In genomic region chr17:42577532-42578281, GRCh38 we compare ENCODE assay signal across 1 cellular context.
TF ChIP-seq lines count a peak whose summit lies in the region.

PSMC3IP (minus strand) TSS chr17:42577729; CDS start chr17:42577686, 43 bp downstream.

TF ChIP-seq in WTC11, 78 proteins besides CTCF, POLR2A, EP300 and RAD21 (continued from another document):
- no peak for TF ChIP-seq AR (CRISPR knock-in tag; IDR thresholded peaks at IDR 0.05)
- TF ChIP-seq TEAD4 (CRISPR knock-in tag; IDR thresholded peaks at IDR 0.05), result no peak
- no peak for TF ChIP-seq ZNF416 (CRISPR knock-in tag; IDR thresholded peaks at IDR 0.05)
- TF ChIP-seq SMAD3 (CRISPR knock-in tag; IDR thresholded peaks at IDR 0.05; ENCODE audit: borderline replicate concordance), result no peak
- TF ChIP-seq TCF7 (CRISPR knock-in tag; IDR thresholded peaks at IDR 0.05; ENCODE audit: low read depth), result no peak
- no peak for TF ChIP-seq GTF2I (CRISPR knock-in tag; conservative IDR thresholded peaks at IDR 0.05)
- peak; percentile 67 for TF ChIP-seq GABPB1 (CRISPR knock-in tag; IDR thresholded peaks at IDR 0.05)
- TF ChIP-seq ZNF512 (CRISPR knock-in tag; IDR thresholded peaks at IDR 0.05; ENCODE audit: borderline replicate concordance), result no peak
- no peak for TF ChIP-seq JUN (CRISPR knock-in tag; IDR thresholded peaks at IDR 0.05)
- TF ChIP-seq ZNF317 (CRISPR knock-in tag; IDR thresholded peaks at IDR 0.05; ENCODE audit: borderline replicate concordance, low read depth), result no peak; the same call in 1 of the 2 replicates
- TF ChIP-seq ZSCAN18 (CRISPR knock-in tag; IDR thresholded peaks at IDR 0.05), result no peak
- no peak for TF ChIP-seq ZNF423 (CRISPR knock-in tag; IDR thresholded peaks at IDR 0.05)
- TF ChIP-seq ATF3 (CRISPR knock-in tag; conservative IDR thresholded peaks at IDR 0.05), result no peak
- TF ChIP-seq CREM (CRISPR knock-in tag; IDR thresholded peaks at IDR 0.05), result peak; percentile 84
- TF ChIP-seq NR3C1 (CRISPR knock-in tag; conservative IDR thresholded peaks at IDR 0.05; ENCODE audit: low read depth), result no peak
- TF ChIP-seq ZNF396 (CRISPR knock-in tag; IDR thresholded peaks at IDR 0.05; ENCODE audit: borderline replicate concordance), result no peak
- TF ChIP-seq SP1 (CRISPR knock-in tag; conservative IDR thresholded peaks at IDR 0.05), result peak; percentile 68
- peak; percentile 50 for TF ChIP-seq ARID4B (CRISPR knock-in tag; IDR thresholded peaks at IDR 0.05; ENCODE audit: borderline replicate concordance)
- 0 out of 2 replicates have a peak, but pooled peaks have one; percentile 51 for TF ChIP-seq ZNF232 (CRISPR knock-in tag; IDR thresholded peaks at IDR 0.05)
- no peak for TF ChIP-seq ERG (CRISPR knock-in tag; IDR thresholded peaks at IDR 0.05)
- TF ChIP-seq CBFB (CRISPR knock-in tag; IDR thresholded peaks at IDR 0.05; ENCODE audit: low read depth), result no peak
- no peak for TF ChIP-seq ZMAT4 (CRISPR knock-in tag; IDR thresholded peaks at IDR 0.05)
- no peak for TF ChIP-seq ZNF281 (CRISPR knock-in tag; IDR thresholded peaks at IDR 0.05)
- no peak for TF ChIP-seq ZNF671 (CRISPR knock-in tag; IDR thresholded peaks at IDR 0.05)
- no peak for TF ChIP-seq STAT6 (CRISPR knock-in tag; conservative IDR thresholded peaks at IDR 0.05; ENCODE audit: low read depth)
- TF ChIP-seq CDX4 (CRISPR knock-in tag; IDR thresholded peaks at IDR 0.05; ENCODE audit: borderline replicate concordance), result no peak
- TF ChIP-seq ESRRA (CRISPR knock-in tag; IDR thresholded peaks at IDR 0.05; ENCODE audit: borderline replicate concordance), result no peak; the same call in 1 of the 2 replicates
- 0 out of 2 replicates have a peak, but pooled peaks have one; percentile 7 for TF ChIP-seq CREB1 (CRISPR knock-in tag; IDR thresholded peaks at IDR 0.05)
- TF ChIP-seq ELF4 (CRISPR knock-in tag; IDR thresholded peaks at IDR 0.05; ENCODE audit: low read depth), result no peak
- no peak for TF ChIP-seq RELA (CRISPR knock-in tag; IDR thresholded peaks at IDR 0.05; ENCODE audit: borderline replicate concordance)
- TF ChIP-seq TP53 (CRISPR knock-in tag; IDR thresholded peaks at IDR 0.05), result 0 out of 2 replicates have a peak, but pooled peaks have one; percentile 41
TF ChIP-seq in WTC11: peak in this region for 16.
